18 cellular contexts compared by ENCODE assay signal in genomic region chr7:22566176-22566575, GRCh38.
DNase-seq lines count a peak whose midpoint lies in the region; ATAC-seq and TF ChIP-seq lines count a peak whose summit lies in the region.
"Had no signal": no experiment of that assay in that cellular context is flagged by ENCODE, and none has a peak within 500 bp of the region (broad histone marks: within the 10 kb centered on the region; RNA-seq: fewer than 3 reads in every experiment).

No MANE protein-coding gene starts in this region.

- CTCF ChIA-PET in mammary epithelial cell (lab: Charles Lee; ENCODE audit: low non-redundant PET): no interaction called here
- CTCF ChIA-PET in Panc1 (lab: Charles Lee): no interaction called here

- H3K9ac ChIP-seq in mammary epithelial cell (ENCODE audit: insufficient read depth, low read length): no peak overlapping the region

- H3K4me1 ChIP-seq in mammary epithelial cell (ENCODE audit: insufficient read depth, low read length) (peaks cover 55% of the 10 kb centered on the region), breast epithelium (peaks cover 0 to 7% of the 10 kb centered on the region in 2 donors), Panc1 (ENCODE audit: control insufficient read depth, insufficient read depth, low read length) (peaks cover 42% of the 10 kb centered on the region), foreskin keratinocyte (peaks cover 45% of the 10 kb centered on the region)

- no peaks in the 10 kb centered on the region for H4K20me1 ChIP-seq in mammary epithelial cell (ENCODE audit: insufficient read depth, low read length)

- H3K27ac ChIP-seq in mammary epithelial cell (ENCODE audit: insufficient read depth, low read depth, low read length) (peak overlapping the region; percentile 81), breast epithelium (no peak overlapping the region), Panc1 (ENCODE audit: low read length) (peak overlapping the region; percentile 85), foreskin keratinocyte (peak overlapping the region; percentile 91)
- H3K27ac ChIP-seq: cardiac muscle cell, SK-N-MC had no signal

- no peak overlapping the region for H3K27ac Mint-ChIP-seq in stimulated activated effector memory CD8-positive, alpha-beta T cell treated with anti-CD3 and anti-CD28 coated beads, Interleukin-12 subunit alpha, Interleukin-12 subunit beta, amount 100 ng/mL, for 72 hours

- TF ChIP-seq CTCF in mammary epithelial cell (conservative IDR thresholded peaks at IDR 0.05 in 1 of 2, IDR thresholded peaks at IDR 0.05 in 1 of 2; ENCODE audit: extremely low read depth in 1 of 2, insufficient read depth in 1 of 2, low read depth in 1 of 2, low read length in 2 of 2): no peak
- no peak for TF ChIP-seq CTCF in breast epithelium (IDR thresholded peaks at IDR 0.05)
- TF ChIP-seq CTCF in Panc1 (IDR thresholded peaks at IDR 0.05): no peak
- TF ChIP-seq CTCF in foreskin keratinocyte (conservative IDR thresholded peaks at IDR 0.05): no peak

- peak overlapping the region; percentile 4 for H3K4me3 Mint-ChIP-seq in stimulated activated effector memory CD8-positive, alpha-beta T cell treated with anti-CD3 and anti-CD28 coated beads, Interleukin-12 subunit alpha, Interleukin-12 subunit beta, amount 100 ng/mL, for 72 hours
- H3K4me3 Mint-ChIP-seq: neural crest cell had no signal

- no peak overlapping the region for H3K4me2 ChIP-seq in mammary epithelial cell (ENCODE audit: insufficient read depth, low read depth, low read length)

- H3K79me2 ChIP-seq in mammary epithelial cell (ENCODE audit: insufficient read depth, low read length): no peaks in the 10 kb centered on the region

- in situ Hi-C loops in mammary epithelial cell (cut with MboI; ENCODE audit: low sequenced_read_pairs in 2 of 2) (loop anchor here (10.0 kb wide), 2 partner anchors 489 to 499 kb away; no protein-coding TSS in a partner anchor), Panc1 (cut with HindIII; ENCODE audit: low pct_unique_long_range_greater_than_20kb, low sequenced_read_pairs) (no loop called here)

- H3K36me3 Mint-ChIP-seq in stimulated activated effector memory CD8-positive, alpha-beta T cell treated with anti-CD3 and anti-CD28 coated beads, Interleukin-12 subunit alpha, Interleukin-12 subunit beta, amount 100 ng/mL, for 72 hours: no peaks in the 10 kb centered on the region

- H2AFZ ChIP-seq in mammary epithelial cell (ENCODE audit: low read depth, low read length): no peak overlapping the region

- H3K36me3 ChIP-seq in mammary epithelial cell (ENCODE audit: insufficient read depth, low read length) (no peaks in the 10 kb centered on the region), breast epithelium (no peaks in the 10 kb centered on the region), Panc1 (ENCODE audit: control insufficient read depth, insufficient read depth, low read length) (no peaks in the 10 kb centered on the region)
- H3K36me3 ChIP-seq: cardiac muscle cell, HAP-1, sigmoid colon had no signal

- H3K27me3 ChIP-seq in mammary epithelial cell (ENCODE audit: insufficient read depth, low read length): no peaks in the 10 kb centered on the region
- H3K27me3 ChIP-seq in breast epithelium: no peaks in the 10 kb centered on the region
- no peaks in the 10 kb centered on the region for H3K27me3 ChIP-seq in Panc1 (ENCODE audit: control insufficient read depth, insufficient read depth, low read length)
- H3K27me3 ChIP-seq in foreskin keratinocyte: no peaks in the 10 kb centered on the region
- H3K27me3 ChIP-seq: cardiac muscle cell, sigmoid colon had no signal

- no TSS peak for BruUV-seq in mammary epithelial cell (replicated peaks; lab: Mats Ljungman, UMichigan)
- no TSS peak for BruUV-seq in Panc1 (replicated peaks; lab: Mats Ljungman, UMichigan)

- dilution Hi-C loops in mammary epithelial cell (cut with HindIII; ENCODE audit: low sequenced_read_pairs): no loop called here

- intact Hi-C loops in mammary epithelial cell (cut with micrococcal nuclease) (no loop called here), breast epithelium (cut with DNase I; ENCODE audit: low total_unique reads) (no loop called here), Panc1 (cut with micrococcal nuclease; ENCODE audit: unreplicated experiment) (no loop called here)

- H3K4me1 Mint-ChIP-seq in stimulated activated effector memory CD8-positive, alpha-beta T cell treated with anti-CD3 and anti-CD28 coated beads, Interleukin-12 subunit alpha, Interleukin-12 subunit beta, amount 100 ng/mL, for 72 hours: peaks cover 41% of the 10 kb centered on the region

- H3K9me3 ChIP-seq in mammary epithelial cell (replicated peaks; ENCODE audit: insufficient read depth, low read length): no peaks in the 10 kb centered on the region
- H3K9me3 ChIP-seq in breast epithelium: no peaks in the 10 kb centered on the region
- no peaks in the 10 kb centered on the region for H3K9me3 ChIP-seq in Panc1 (ENCODE audit: control insufficient read depth, insufficient read depth, low read depth, low read length)
- H3K9me3 ChIP-seq: HAP-1, sigmoid colon had no signal

- H3K9me3 Mint-ChIP-seq in stimulated activated effector memory CD8-positive, alpha-beta T cell treated with anti-CD3 and anti-CD28 coated beads, Interleukin-12 subunit alpha, Interleukin-12 subunit beta, amount 100 ng/mL, for 72 hours: no peaks in the 10 kb centered on the region

- no peak for DNase-seq in mammary epithelial cell
- no peak for DNase-seq in breast epithelium (ENCODE audit: low spot score in 2 of 2)
- no peak for DNase-seq in Panc1 (ENCODE audit: low read depth, low spot score)
- DNase-seq in foreskin keratinocyte: no peak
- no peak for DNase-seq in stimulated activated effector memory CD8-positive, alpha-beta T cell treated with anti-CD3 and anti-CD28 coated beads, Interleukin-12 subunit alpha, Interleukin-12 subunit beta, amount 100 ng/mL, for 72 hours (ENCODE audit: low spot score in 2 of 2)
- no peak for DNase-seq in NCI-H524 (lab: John Stamatoyannopoulos, UW)
- DNase-seq in stimulated activated CD4-positive, alpha-beta T cell treated with anti-CD3 and anti-CD28 coated beads, Interleukin-1b, Interleukin-23, amount 100 ng/mL, for 48 hours: no peak
- no peak for DNase-seq in nucleus accumbens (lab: John Stamatoyannopoulos, UW)
- DNase-seq: activated naive CD4-positive, alpha-beta T cell; AML-193; DND-41; NCI-H1105; sigmoid colon had no signal

- TF ChIP-seq POLR2A in breast epithelium (IDR thresholded peaks at IDR 0.05): no peak

- POLR2A ChIA-PET in Panc1 (lab: Charles Lee): no interaction called here

- no peak overlapping the region for H3K4me3 ChIP-seq in mammary epithelial cell (replicated peaks in 1 of 3; ENCODE audit: insufficient read depth in 1 of 3, low read depth in 2 of 3, low read length in 3 of 3)
- no peak overlapping the region for H3K4me3 ChIP-seq in breast epithelium
- H3K4me3 ChIP-seq in Panc1 (ENCODE audit: low read depth in 2 of 2, low read length in 2 of 2): no peak overlapping the region
- H3K4me3 ChIP-seq: cardiac muscle cell, HAP-1, lung, sigmoid colon, SK-N-MC had no signal

- ATAC-seq in Panc1: no peak
- no peak for ATAC-seq in foreskin keratinocyte
- ATAC-seq in stimulated activated effector memory CD8-positive, alpha-beta T cell treated with anti-CD3 and anti-CD28 coated beads, Interleukin-12 subunit alpha, Interleukin-12 subunit beta, amount 100 ng/mL, for 72 hours: no peak

- WGBS in mammary epithelial cell (ENCODE audit: low coverage, missing lambda C conversion rate): 100% methylated on average over 4 of the region's 4 CpGs

Comparison
In these comparisons a context has a peak if more than half of its experiments do, and no peak if none do; other contexts are left out.
1. H3K27ac ChIP-seq: peak in mammary epithelial cell (single experiment), Panc1 (single experiment) and foreskin keratinocyte (single experiment); none in breast epithelium (0 of 2).